11 cellular contexts compared by ENCODE assay signal in genomic region chr2:45797451-45798230, GRCh38.
"Had no signal": no experiment of that assay in that cellular context is flagged by ENCODE, and none has a peak within 500 bp of the region (broad histone marks: within the 10 kb centered on the region; RNA-seq: fewer than 3 reads in every experiment).

No MANE protein-coding gene starts in this region.

- H3K4me3 ChIP-seq: ascending aorta, esophagus muscularis mucosa, heart left ventricle, right atrium auricular region, smooth muscle cell, tibial artery had no signal

- H3K9ac ChIP-seq: parathyroid adenoma had no signal

- H3K9me3 ChIP-seq: ascending aorta, esophagus muscularis mucosa, heart left ventricle, right atrium auricular region, tibial artery had no signal

- H3K9me3 Mint-ChIP-seq: stimulated activated effector memory CD8-positive, alpha-beta T cell treated with anti-CD3 and anti-CD28 coated beads, Interleukin-12 subunit alpha, Interleukin-12 subunit beta, amount 100 ng/mL, for 72 hours had no signal

- H3K4me3 Mint-ChIP-seq: activated CD8-positive, alpha-beta T cell treated with anti-CD3 and anti-CD28 coated beads, Interleukin-2, amount 10 ng/mL, durations not matched to agents 7 days and 5 days; stimulated activated effector memory CD8-positive, alpha-beta T cell treated with anti-CD3 and anti-CD28 coated beads, Interleukin-12 subunit alpha, Interleukin-12 subunit beta, amount 100 ng/mL, for 72 hours had no signal

- ATAC-seq: activated CD8-positive, alpha-beta T cell treated with anti-CD3 and anti-CD28 coated beads, Interleukin-2, amount 10 ng/mL, durations not matched to agents 7 days and 5 days; heart left ventricle; left ventricle myocardium superior; stimulated activated effector memory CD8-positive, alpha-beta T cell treated with anti-CD3 and anti-CD28 coated beads, Interleukin-12 subunit alpha, Interleukin-12 subunit beta, amount 100 ng/mL, for 72 hours had no signal

- H2AFZ ChIP-seq: parathyroid adenoma had no signal

- DNase-seq: activated CD8-positive, alpha-beta memory T cell treated with anti-CD3 and anti-CD28 coated beads, Interleukin-2, amount 50 U/mL, for 48 hours; activated CD8-positive, alpha-beta T cell treated with anti-CD3 and anti-CD28 coated beads, Interleukin-2, amount 10 ng/mL, durations not matched to agents 7 days and 5 days; left ventricle myocardium superior had no signal

- H3K27ac ChIP-seq: ascending aorta, esophagus muscularis mucosa, heart left ventricle, parathyroid adenoma, right atrium auricular region, tibial artery had no signal

- H3K4me2 ChIP-seq: smooth muscle cell had no signal

- H3K4me1 ChIP-seq: ascending aorta, tibial artery had no signal

- H3K27ac Mint-ChIP-seq: activated CD8-positive, alpha-beta T cell treated with anti-CD3 and anti-CD28 coated beads, Interleukin-2, amount 10 ng/mL, durations not matched to agents 7 days and 5 days; stimulated activated effector memory CD8-positive, alpha-beta T cell treated with anti-CD3 and anti-CD28 coated beads, Interleukin-12 subunit alpha, Interleukin-12 subunit beta, amount 100 ng/mL, for 72 hours had no signal

- H3K36me3 ChIP-seq: ascending aorta, esophagus muscularis mucosa, heart left ventricle, right atrium auricular region, tibial artery had no signal

- H3K36me3 Mint-ChIP-seq: stimulated activated effector memory CD8-positive, alpha-beta T cell treated with anti-CD3 and anti-CD28 coated beads, Interleukin-12 subunit alpha, Interleukin-12 subunit beta, amount 100 ng/mL, for 72 hours had no signal

- H3K27me3 ChIP-seq: ascending aorta, esophagus muscularis mucosa, heart left ventricle, right atrium auricular region, tibial artery had no signal
